18 cellular contexts compared by ENCODE assay signal in the genomic region with DNA sequence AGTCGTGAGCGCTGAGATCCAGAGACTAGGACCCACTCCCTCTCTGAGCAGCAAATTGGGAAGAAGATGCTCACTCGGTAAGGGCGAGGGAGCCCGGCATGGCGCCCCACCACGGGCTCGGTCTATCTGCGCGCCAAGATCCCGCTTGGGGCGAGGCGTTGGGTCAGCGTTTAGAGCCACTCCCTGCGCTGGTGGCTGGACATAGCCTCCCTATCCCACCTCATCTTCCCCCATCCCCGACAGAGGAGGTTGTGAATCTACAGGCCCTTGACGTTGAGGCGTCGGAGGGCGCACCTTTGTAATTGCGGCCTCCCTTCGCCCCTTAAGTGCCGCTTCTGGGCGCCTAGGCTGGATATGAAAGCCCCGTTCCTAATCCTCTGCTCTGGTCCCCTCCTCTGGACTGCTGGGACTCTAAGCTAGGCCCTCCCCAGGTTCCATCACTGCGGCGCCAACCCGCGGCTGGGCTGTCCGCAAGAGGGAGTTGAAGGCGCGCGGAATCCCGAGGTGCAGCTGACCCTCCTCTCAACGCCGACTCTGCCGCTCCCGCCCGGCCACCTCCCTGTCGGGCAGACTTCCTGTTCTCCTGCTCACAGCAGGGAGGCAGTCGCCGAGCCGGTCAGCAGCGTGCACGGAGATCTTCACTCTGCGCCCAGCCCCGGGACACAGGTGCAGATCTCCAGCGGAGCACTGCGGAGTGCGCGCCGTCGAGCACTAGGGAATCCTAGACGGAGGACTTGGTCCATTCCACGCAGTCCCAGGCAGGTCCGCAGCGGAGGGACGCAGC. TPM values are rescaled to one million over a fixed set of nuclear protein-coding genes. Genes with fewer than 3 reads are reported as not detected.
A peak's percentile ranks its signal among the peaks of the same experiment; 100 is the strongest.
DNase-seq lines count a peak whose midpoint lies in the region; ATAC-seq, FAIRE-seq and TF ChIP-seq lines count a peak whose summit lies in the region.
"Had no signal": no experiment of that assay in that cellular context is flagged by ENCODE, and none has a peak within 500 bp of the region (broad histone marks: within the 10 kb centered on the region; RNA-seq: fewer than 3 reads in every experiment).

No MANE protein-coding gene starts in this region.

- no peak for TF ChIP-seq EP300 in K562 (IDR thresholded peaks at IDR 0.05; ENCODE audit: low read length)

- no peak for DNase-seq in activated naive CD8-positive, alpha-beta T cell treated with anti-CD3 and anti-CD28 coated beads, Interleukin-2, amount 10 ng/mL, durations not matched to agents 7 days and 5 days
- DNase-seq in activated naive CD8-positive, alpha-beta T cell treated with anti-CD3 and anti-CD28 coated beads, Interleukin-2, amount 50 U/mL, for 24 hours, result no peak
- DNase-seq in K562 (ENCODE audit: extremely low read depth in 1 of 4, low spot score in 3 of 4) (no peak), mucosa of descending colon (peak; percentile 77 to 87 (median 85)), A172 (ENCODE audit: low spot score) (no peak), hypothalamus (lab: John Stamatoyannopoulos, UW) (no peak)
- no peak for DNase-seq in activated CD4-positive, alpha-beta T cell treated with anti-CD3 and anti-CD28 coated beads, Interleukin-2, amount 50 U/mL, for 48 hours
- DNase-seq: activated CD4-positive, alpha-beta T cell treated with anti-CD3 and anti-CD28 coated beads for 1 hour; activated T-cell treated with anti-CD3 and anti-CD28 coated beads, Interleukin-2, amount 50 U/mL, for 48 hours; amniotic stem cell; erythroblast; heart left ventricle; NCI-H1092; pancreas; SW 1271; testis had no signal

- H3K9me3 Mint-ChIP-seq in activated naive CD8-positive, alpha-beta T cell treated with anti-CD3 and anti-CD28 coated beads, Interleukin-2, amount 10 ng/mL, durations not matched to agents 7 days and 5 days, result no peaks in the 10 kb centered on the region
- no peaks in the 10 kb centered on the region for H3K9me3 Mint-ChIP-seq in activated naive CD8-positive, alpha-beta T cell treated with anti-CD3 and anti-CD28 coated beads, Interleukin-2, amount 50 U/mL, for 24 hours

- H3K4me3 ChIP-seq in K562, result no peak overlapping the region
- H3K4me3 ChIP-seq in mucosa of descending colon, result peak overlapping the region; percentile 17
- H3K4me3 ChIP-seq: pancreas, testis had no signal

- intact Hi-C loops in K562 (cut with micrococcal nuclease) (no loop called here), mucosa of descending colon (cut with DNase I, micrococcal nuclease) (no loop called here)

- no TSS peak for BruUV-seq in K562 (replicated peaks; lab: Mats Ljungman, UMichigan)

- H3K36me3 Mint-ChIP-seq in activated naive CD8-positive, alpha-beta T cell treated with anti-CD3 and anti-CD28 coated beads, Interleukin-2, amount 10 ng/mL, durations not matched to agents 7 days and 5 days, result peaks cover 3% of the 10 kb centered on the region
- H3K36me3 Mint-ChIP-seq in activated naive CD8-positive, alpha-beta T cell treated with anti-CD3 and anti-CD28 coated beads, Interleukin-2, amount 50 U/mL, for 24 hours (ENCODE audit: low read depth), result no peaks in the 10 kb centered on the region

- TF ChIP-seq CTCF in K562 (IDR thresholded peaks at IDR 0.05 in 2 of 3, conservative IDR thresholded peaks at IDR 0.05 in 1 of 3; ENCODE audit: insufficient read depth in 2 of 3, low read depth in 1 of 3, low read length in 3 of 3) (no peak), mucosa of descending colon (IDR thresholded peaks at IDR 0.05) (peak; percentile 18)

- CTCF ChIA-PET in K562 (lab: Yijun Ruan, JAX; ENCODE audit: low intra/inter-chr PET ratio), result no interaction called here

- WGBS in K562 (ENCODE audit: insufficient coverage, low coverage, missing lambda C conversion rate), result 90% methylated on average over 31 of the region's 58 CpGs

- no peak for TF ChIP-seq RAD21 in K562 (CRISPR knock-in tag; conservative IDR thresholded peaks at IDR 0.05 in 1 of 2, IDR thresholded peaks at IDR 0.05 in 1 of 2)

- H3K4me3 Mint-ChIP-seq in activated naive CD8-positive, alpha-beta T cell treated with anti-CD3 and anti-CD28 coated beads, Interleukin-2, amount 10 ng/mL, durations not matched to agents 7 days and 5 days, result peak overlapping the region; percentile 26
- no peak overlapping the region for H3K4me3 Mint-ChIP-seq in activated naive CD8-positive, alpha-beta T cell treated with anti-CD3 and anti-CD28 coated beads, Interleukin-2, amount 50 U/mL, for 24 hours

- H4K20me1 ChIP-seq in K562 (replicated peaks; ENCODE audit: control insufficient read depth, insufficient read depth, low read length), result no peaks in the 10 kb centered on the region

- H3K4me1 ChIP-seq in K562 (replicated peaks in 1 of 2; ENCODE audit: control insufficient read depth in 2 of 2, insufficient read depth in 2 of 2, low read length in 2 of 2) (peaks cover 24 to 41% of the 10 kb centered on the region in 2 experiments; a peak in 4 of 5 replicates), mucosa of descending colon (ENCODE audit: low read depth) (peaks cover 5% of the 10 kb centered on the region)
- H3K4me1 ChIP-seq: pancreas had no signal

- H3K27ac Mint-ChIP-seq in activated naive CD8-positive, alpha-beta T cell treated with anti-CD3 and anti-CD28 coated beads, Interleukin-2, amount 10 ng/mL, durations not matched to agents 7 days and 5 days, result no peak overlapping the region
- H3K27ac Mint-ChIP-seq in activated naive CD8-positive, alpha-beta T cell treated with anti-CD3 and anti-CD28 coated beads, Interleukin-2, amount 50 U/mL, for 24 hours, result no peak overlapping the region

- H3K36me3 ChIP-seq in K562 (ENCODE audit: control insufficient read depth, insufficient read depth, low read length) (no peaks in the 10 kb centered on the region), mucosa of descending colon (ENCODE audit: low read depth) (no peaks in the 10 kb centered on the region)
- H3K36me3 ChIP-seq: heart left ventricle, pancreas had no signal

- in situ Hi-C loops in K562 (cut with MboI), result no loop called here

- TF ChIP-seq POLR2A in K562 (conservative IDR thresholded peaks at IDR 0.05), result no peak

- H3K9ac ChIP-seq in K562 (ENCODE audit: insufficient read depth in 1 of 2, low read depth in 2 of 2, low read length in 2 of 2), result no peak overlapping the region

- FAIRE-seq in K562 (lab: Jason Lieb, UNC), result no peak
- FAIRE-seq: colon, pancreas had no signal

- H3K9me3 ChIP-seq in K562 (replicated peaks; ENCODE audit: control insufficient read depth, insufficient read depth, low read depth, low read length) (no peaks in the 10 kb centered on the region), mucosa of descending colon (no peaks in the 10 kb centered on the region)
- H3K9me3 ChIP-seq: heart left ventricle, pancreas, testis had no signal

- no peak overlapping the region for H3K4me2 ChIP-seq in K562 (ENCODE audit: insufficient read depth, low read length)

- POLR2A ChIA-PET in activated naive CD8-positive, alpha-beta T cell treated with anti-CD3 and anti-CD28 coated beads, Interleukin-2, amount 10 ng/mL, durations not matched to agents 7 days and 5 days (lab: Charles Lee), result no interaction called here
- POLR2A ChIA-PET in K562 (lab: Yijun Ruan, JAX), result interaction anchor here (0.8 to 5.1 kb wide), 3 partner anchors 13 to 19 kb away, joined by 3 to 14 read pairs (median 5); a partner anchor contains a TSS

- H2AFZ ChIP-seq in K562 (ENCODE audit: low read depth, low read length), result no peak overlapping the region

- H3K27me3 ChIP-seq in K562 (ENCODE audit: control insufficient read depth in 2 of 2, insufficient read depth in 2 of 2, low read length in 2 of 2), result no peaks in the 10 kb centered on the region
- H3K27me3 ChIP-seq: testis had no signal

- no peak overlapping the region for H3K27ac ChIP-seq in K562 (ENCODE audit: extremely low read depth, low read depth, low read length)
- H3K27ac ChIP-seq: heart left ventricle, pancreas, testis had no signal

- peaks cover 4% of the 10 kb centered on the region for H3K9me1 ChIP-seq in K562 (ENCODE audit: control insufficient read depth, insufficient read depth, low read length)

- peaks cover 39% of the 10 kb centered on the region for H3K79me2 ChIP-seq in K562 (ENCODE audit: control insufficient read depth, insufficient read depth, low read length)

- no peak for ATAC-seq in activated naive CD8-positive, alpha-beta T cell treated with anti-CD3 and anti-CD28 coated beads, Interleukin-2, amount 10 ng/mL, durations not matched to agents 7 days and 5 days (ENCODE audit: low read depth)
- no peak for ATAC-seq in activated naive CD8-positive, alpha-beta T cell treated with anti-CD3 and anti-CD28 coated beads, Interleukin-2, amount 50 U/mL, for 24 hours
- ATAC-seq in K562 (no peak), mucosa of descending colon (peak; percentile 58), GM21528 (IDR thresholded peaks at IDR 0.05; ENCODE audit: low FRiP score, unreplicated experiment) (no peak)
- ATAC-seq: heart left ventricle, pancreas had no signal

- peaks cover 89% of the 10 kb centered on the region for H3K27me3 Mint-ChIP-seq in activated naive CD8-positive, alpha-beta T cell treated with anti-CD3 and anti-CD28 coated beads, Interleukin-2, amount 10 ng/mL, durations not matched to agents 7 days and 5 days
- H3K27me3 Mint-ChIP-seq in activated naive CD8-positive, alpha-beta T cell treated with anti-CD3 and anti-CD28 coated beads, Interleukin-2, amount 50 U/mL, for 24 hours, result peaks cover 84% of the 10 kb centered on the region

- H3K4me1 Mint-ChIP-seq in activated naive CD8-positive, alpha-beta T cell treated with anti-CD3 and anti-CD28 coated beads, Interleukin-2, amount 10 ng/mL, durations not matched to agents 7 days and 5 days, result peaks cover 18% of the 10 kb centered on the region
- peaks cover 14% of the 10 kb centered on the region for H3K4me1 Mint-ChIP-seq in activated naive CD8-positive, alpha-beta T cell treated with anti-CD3 and anti-CD28 coated beads, Interleukin-2, amount 50 U/mL, for 24 hours

RNA-seq across cellular contexts. Expression of a gene that starts 16.1 kb away (rescaled TPM):
- total RNA-seq in activated naive CD8-positive, alpha-beta T cell treated with anti-CD3 and anti-CD28 coated beads, Interleukin-2, amount 10 ng/mL, durations not matched to agents 7 days and 5 days, result under 1 TPM; 0.11 to 0.23 TPM
- total RNA-seq in K562 (2011; cell fraction: chromatin; rRNA removed; ENCODE audit: low replicate concordance), result 92.5 and 108 TPM in 2 replicates
- 55.1 and 62.2 TPM in 2 replicates for total RNA-seq in K562 (2011; cell fraction: nucleolus; rRNA removed)
- total RNA-seq in K562 (2011; cell fraction: nucleoplasm; rRNA removed), result 83.2 and 118 TPM in 2 replicates
- total RNA-seq in K562 (2014; rRNA removed), result 77.6 and 91.3 TPM in 2 replicates
- total RNA-seq in K562 (2014; rRNA removed; fragmentation: Illumina TruSeq; extraction: Trizol), result 64.8 and 71.4 TPM in 2 replicates
- 54.3 and 54.6 TPM in 2 replicates for total RNA-seq in K562 (2015; rRNA removed; fragmentation: Illumina TruSeq; extraction: Trizol)
- total RNA-seq in K562 (2021), result 136 and 146 TPM in 2 replicates
- polyA plus RNA-seq in K562 (2011; rRNA removed), result 104 and 141 TPM in 2 replicates
- 113 and 142 TPM in 2 replicates for polyA plus RNA-seq in K562 (2011; cell fraction: cytosol; rRNA removed)
- 117 and 138 TPM in 2 replicates for polyA plus RNA-seq in K562 (2011; cell fraction: nucleus; rRNA removed)
- 89.9 and 176 TPM in 2 replicates for polyA plus RNA-seq in K562 (2012)
- polyA plus RNA-seq in K562 (2014; fragmentation: Illumina TruSeq; extraction: Trizol), result 187 and 196 TPM in 2 replicates
- polyA plus RNA-seq in K562 (2014; fragmentation: Nextera tagmentation; extraction: Ambion mirVana), result 1 to 10 TPM; 3.1 to 5.2 TPM
- 136 and 145 TPM in 2 replicates for polyA plus RNA-seq in K562 (2014; rRNA removed)
- 54.1 and 61.9 TPM in 2 replicates for polyA minus RNA-seq in K562 (2011; rRNA and poly(A)+ RNA removed)
- 46.9 and 52.2 TPM in 2 replicates for polyA minus RNA-seq in K562 (2011; cell fraction: cytosol; rRNA and poly(A)+ RNA removed)
- 28.9 and 46.7 TPM in 2 replicates for polyA minus RNA-seq in K562 (2011; cell fraction: nucleus; rRNA and poly(A)+ RNA removed)
- total RNA-seq in mucosa of descending colon, result 10 to 100 TPM; 40.1 to 78.4 (median 41.5) TPM
- total RNA-seq in A172 (2014; rRNA removed; shearing (Covaris generic)), result 6.2 and 8.3 TPM in 2 replicates
- total RNA-seq: heart left ventricle had no signal
- polyA plus RNA-seq: heart left ventricle, pancreas had no signal

RNA-seq across cellular contexts. Expression of a gene that starts 27.2 kb away (rescaled TPM):
- total RNA-seq in activated naive CD8-positive, alpha-beta T cell treated with anti-CD3 and anti-CD28 coated beads, Interleukin-2, amount 10 ng/mL, durations not matched to agents 7 days and 5 days, result not detected
- total RNA-seq in K562 (2011; cell fraction: chromatin; rRNA removed; ENCODE audit: low replicate concordance), result 13.9 and 15.4 TPM in 2 replicates
- 8.9 and 11.7 TPM in 2 replicates for total RNA-seq in K562 (2011; cell fraction: nucleolus; rRNA removed)
- 12.5 and 25.9 TPM in 2 replicates for total RNA-seq in K562 (2011; cell fraction: nucleoplasm; rRNA removed)
- total RNA-seq in K562 (2014; rRNA removed), result 5.1 and 9.3 TPM in 2 replicates
- 1.5 and 2.9 TPM in 2 replicates for total RNA-seq in K562 (2014; rRNA removed; fragmentation: Illumina TruSeq; extraction: Trizol)
- 2.1 and 2.5 TPM in 2 replicates for total RNA-seq in K562 (2015; rRNA removed; fragmentation: Illumina TruSeq; extraction: Trizol)
- 14.9 and 17.7 TPM in 2 replicates for total RNA-seq in K562 (2021)
- 3.6 and 4.6 TPM in 2 replicates for polyA plus RNA-seq in K562 (2011; rRNA removed)
- 7.3 and 10.8 TPM in 2 replicates for polyA plus RNA-seq in K562 (2011; cell fraction: cytosol; rRNA removed)
- polyA plus RNA-seq in K562 (2011; cell fraction: nucleus; rRNA removed), result 16.6 and 22.3 TPM in 2 replicates
- 5.9 and 20.0 TPM in 2 replicates for polyA plus RNA-seq in K562 (2012)
- 7.0 and 8.3 TPM in 2 replicates for polyA plus RNA-seq in K562 (2014; fragmentation: Illumina TruSeq; extraction: Trizol)
- polyA plus RNA-seq in K562 (2014; fragmentation: Nextera tagmentation; extraction: Ambion mirVana), result 1 to 10 TPM in 1 of 2 experiments, under 1 TPM in 1; 0.52 to 1.2 TPM
- 18.8 and 23.8 TPM in 2 replicates for polyA plus RNA-seq in K562 (2014; rRNA removed)
- 1.8 and 2.2 TPM in 2 replicates for polyA minus RNA-seq in K562 (2011; rRNA and poly(A)+ RNA removed)
- 2.4 and 7.1 TPM in 2 replicates for polyA minus RNA-seq in K562 (2011; cell fraction: cytosol; rRNA and poly(A)+ RNA removed)
- 3.1 and 4.2 TPM in 2 replicates for polyA minus RNA-seq in K562 (2011; cell fraction: nucleus; rRNA and poly(A)+ RNA removed)
- total RNA-seq in mucosa of descending colon, result 1 to 10 TPM; 4.2 to 7.5 (median 5.6) TPM
- 34.8 and 56.0 TPM in 2 replicates for total RNA-seq in A172 (2014; rRNA removed; shearing (Covaris generic))
- total RNA-seq: heart left ventricle had no signal
- polyA plus RNA-seq: heart left ventricle had no signal

RNA-seq across cellular contexts. Expression of a gene that starts 31.4 kb away (rescaled TPM):
- total RNA-seq in activated naive CD8-positive, alpha-beta T cell treated with anti-CD3 and anti-CD28 coated beads, Interleukin-2, amount 10 ng/mL, durations not matched to agents 7 days and 5 days, result 1 to 10 TPM in 1 of 2 experiments, under 1 TPM in 1; 0.80 to 1.0 TPM
- 1.4 and 3.5 TPM in 2 replicates for total RNA-seq in K562 (2011; cell fraction: chromatin; rRNA removed; ENCODE audit: low replicate concordance)
- total RNA-seq in K562 (2011; cell fraction: nucleolus; rRNA removed), result 0.79 and 1.5 TPM in 2 replicates
- 2.1 TPM in 2 replicates for total RNA-seq in K562 (2011; cell fraction: nucleoplasm; rRNA removed)
- total RNA-seq in K562 (2014; rRNA removed) (8.3 and 11.0 TPM in 2 replicates), K562 (2014; rRNA removed; fragmentation: Illumina TruSeq; extraction: Trizol) (13.5 and 14.7 TPM in 2 replicates), K562 (2015; rRNA removed; fragmentation: Illumina TruSeq; extraction: Trizol) (14.8 and 16.7 TPM in 2 replicates), K562 (2021) (8.2 and 10.8 TPM in 2 replicates), mucosa of descending colon (10 to 100 TPM; 10.9 to 29.1 (median 22.4) TPM)
- polyA plus RNA-seq in K562 (2011; rRNA removed) (5.5 and 5.9 TPM in 2 replicates), K562 (2014; fragmentation: Illumina TruSeq; extraction: Trizol) (10.3 and 11.6 TPM in 2 replicates), K562 (2014; fragmentation: Nextera tagmentation; extraction: Ambion mirVana) (1 to 10 TPM; 5.7 to 5.8 TPM), K562 (2014; rRNA removed) (11.1 and 13.9 TPM in 2 replicates)
- polyA plus RNA-seq in K562 (2011; cell fraction: cytosol; rRNA removed), result 8.3 and 8.4 TPM in 2 replicates
- polyA plus RNA-seq in K562 (2011; cell fraction: nucleus; rRNA removed), result 2.7 and 3.9 TPM in 2 replicates
- polyA plus RNA-seq in K562 (2012), result 10.4 and 16.5 TPM in 2 replicates
- polyA minus RNA-seq in K562 (2011; rRNA and poly(A)+ RNA removed), result 1.9 and 2.5 TPM in 2 replicates
- 2.9 and 3.5 TPM in 2 replicates for polyA minus RNA-seq in K562 (2011; cell fraction: cytosol; rRNA and poly(A)+ RNA removed)
- polyA minus RNA-seq in K562 (2011; cell fraction: nucleus; rRNA and poly(A)+ RNA removed), result 0.67 and 2.3 TPM in 2 replicates
- 22.4 and 24.7 TPM in 2 replicates for total RNA-seq in A172 (2014; rRNA removed; shearing (Covaris generic))

RNA-seq across cellular contexts. Expression of a gene that starts 37.5 kb away (rescaled TPM):
- not detected for total RNA-seq in activated naive CD8-positive, alpha-beta T cell treated with anti-CD3 and anti-CD28 coated beads, Interleukin-2, amount 10 ng/mL, durations not matched to agents 7 days and 5 days
- total RNA-seq in K562 (2011; cell fraction: chromatin; rRNA removed; ENCODE audit: low replicate concordance), result 18.7 and 26.2 TPM in 2 replicates
- total RNA-seq in K562 (2011; cell fraction: nucleolus; rRNA removed), result 10.4 and 11.2 TPM in 2 replicates
- 12.0 and 17.8 TPM in 2 replicates for total RNA-seq in K562 (2011; cell fraction: nucleoplasm; rRNA removed)
- 6.5 and 9.1 TPM in 2 replicates for total RNA-seq in K562 (2014; rRNA removed)
- 3.9 and 4.9 TPM in 2 replicates for total RNA-seq in K562 (2014; rRNA removed; fragmentation: Illumina TruSeq; extraction: Trizol)
- 7.3 and 7.5 TPM in 2 replicates for total RNA-seq in K562 (2015; rRNA removed; fragmentation: Illumina TruSeq; extraction: Trizol)
- total RNA-seq in K562 (2021), result 10.6 and 14.2 TPM in 2 replicates
- 2.3 and 3.0 TPM in 2 replicates for polyA plus RNA-seq in K562 (2011; rRNA removed)
- 3.7 and 4.0 TPM in 2 replicates for polyA plus RNA-seq in K562 (2011; cell fraction: cytosol; rRNA removed)
- 16.7 and 17.3 TPM in 2 replicates for polyA plus RNA-seq in K562 (2011; cell fraction: nucleus; rRNA removed)
- 9.7 and 11.7 TPM in 2 replicates for polyA plus RNA-seq in K562 (2012)
- polyA plus RNA-seq in K562 (2014; fragmentation: Illumina TruSeq; extraction: Trizol), result 4.0 and 7.7 TPM in 2 replicates
- 1 to 10 TPM; 1.2 to 1.9 TPM for polyA plus RNA-seq in K562 (2014; fragmentation: Nextera tagmentation; extraction: Ambion mirVana)
- 13.7 and 14.8 TPM in 2 replicates for polyA plus RNA-seq in K562 (2014; rRNA removed)
- polyA minus RNA-seq in K562 (2011; rRNA and poly(A)+ RNA removed), result 0.42 and 0.63 TPM in 2 replicates
- polyA minus RNA-seq in K562 (2011; cell fraction: cytosol; rRNA and poly(A)+ RNA removed), result 1.3 TPM in 1 of 2 replicates, not detected in the other
- polyA minus RNA-seq in K562 (2011; cell fraction: nucleus; rRNA and poly(A)+ RNA removed), result 3.5 and 8.1 TPM in 2 replicates
- total RNA-seq in mucosa of descending colon, result 10 to 100 TPM; 41.3 to 68.8 (median 50.9) TPM
- 40.2 and 58.7 TPM in 2 replicates for total RNA-seq in A172 (2014; rRNA removed; shearing (Covaris generic))

RNA-seq across cellular contexts. Expression of a gene that starts 48.7 kb away (rescaled TPM):
- total RNA-seq in activated naive CD8-positive, alpha-beta T cell treated with anti-CD3 and anti-CD28 coated beads, Interleukin-2, amount 10 ng/mL, durations not matched to agents 7 days and 5 days, result not detected
- 4.9 and 5.1 TPM in 2 replicates for total RNA-seq in K562 (2011; cell fraction: chromatin; rRNA removed; ENCODE audit: low replicate concordance)
- total RNA-seq in K562 (2011; cell fraction: nucleolus; rRNA removed), result 1.8 and 2.0 TPM in 2 replicates
- 2.4 and 3.7 TPM in 2 replicates for total RNA-seq in K562 (2011; cell fraction: nucleoplasm; rRNA removed)
- total RNA-seq in K562 (2014; rRNA removed) (0.27 and 0.57 TPM in 2 replicates), K562 (2014; rRNA removed; fragmentation: Illumina TruSeq; extraction: Trizol) (0.38 and 0.65 TPM in 2 replicates), K562 (2015; rRNA removed; fragmentation: Illumina TruSeq; extraction: Trizol) (0.75 and 0.80 TPM in 2 replicates), K562 (2021) (2.4 and 2.6 TPM in 2 replicates), mucosa of descending colon (10 to 100 TPM; 16.2 to 29.3 (median 19.9) TPM)
- polyA plus RNA-seq in K562 (2011; rRNA removed) (0.36 and 0.87 TPM in 2 replicates), K562 (2014; fragmentation: Illumina TruSeq; extraction: Trizol) (1.4 and 1.5 TPM in 2 replicates), K562 (2014; fragmentation: Nextera tagmentation; extraction: Ambion mirVana) (under 1 TPM; 0.24 to 0.25 TPM), K562 (2014; rRNA removed) (2.7 and 3.2 TPM in 2 replicates)
- polyA plus RNA-seq in K562 (2011; cell fraction: cytosol; rRNA removed), result 0.36 and 0.52 TPM in 2 replicates
- 3.7 TPM in 2 replicates for polyA plus RNA-seq in K562 (2011; cell fraction: nucleus; rRNA removed)
- 2.9 and 6.4 TPM in 2 replicates for polyA plus RNA-seq in K562 (2012)
- polyA minus RNA-seq in K562 (2011; rRNA and poly(A)+ RNA removed), result 0.11 and 0.15 TPM in 2 replicates
- 0.38 and 0.82 TPM in 2 replicates for polyA minus RNA-seq in K562 (2011; cell fraction: cytosol; rRNA and poly(A)+ RNA removed)
- 0.54 and 1.1 TPM in 2 replicates for polyA minus RNA-seq in K562 (2011; cell fraction: nucleus; rRNA and poly(A)+ RNA removed)
- total RNA-seq in A172 (2014; rRNA removed; shearing (Covaris generic)), result 2.0 and 2.4 TPM in 2 replicates

Comparison
In these comparisons a context has a peak if more than half of its experiments do, and no peak if none do; other contexts are left out.
1. DNase-seq: peak in mucosa of descending colon (3 of 3); none in activated naive CD8-positive, alpha-beta T cell treated with anti-CD3 and anti-CD28 coated beads, Interleukin-2, amount 10 ng/mL, durations not matched to agents 7 days and 5 days (single experiment), activated naive CD8-positive, alpha-beta T cell treated with anti-CD3 and anti-CD28 coated beads, Interleukin-2, amount 50 U/mL, for 24 hours (single experiment), K562 (0 of 4), A172 (single experiment), hypothalamus (0 of 51) and activated CD4-positive, alpha-beta T cell treated with anti-CD3 and anti-CD28 coated beads, Interleukin-2, amount 50 U/mL, for 48 hours (0 of 2).